ENCODE assay signal across 12 cellular contexts in genomic region chr19:10294368-10294697, GRCh38. TPM values are rescaled to one million over a fixed set of nuclear protein-coding genes. Genes with fewer than 3 reads are reported as not detected.
DNase-seq lines count a peak whose midpoint lies in the region; ATAC-seq lines count a peak whose summit lies in the region.
"Had no signal": no experiment of that assay in that cellular context is flagged by ENCODE, and none has a peak within 500 bp of the region (broad histone marks: within the 10 kb centered on the region; RNA-seq: fewer than 3 reads in every experiment).

No MANE protein-coding gene starts in this region.

- intact Hi-C loops in CD4-positive, alpha-beta memory T cell (cut with micrococcal nuclease): no loop called here
- intact Hi-C loops in activated T-helper 1 cell treated with anti-CD3 and anti-CD28 coated beads, Interleukin-12 subunit alpha, Interleukin-12 subunit beta, Interleukin-2, Interleukin-4 antibody, amounts not matched to agents 30 ng/mL and 10 ng/mL and 1 ng/mL, durations not matched to agents 14 hours and 24 hours and 36 hours (cut with micrococcal nuclease): no loop called here
- intact Hi-C loops in aorta (cut with DNase I): no loop called here

- H3K27me3 ChIP-seq in CD4-positive, alpha-beta memory T cell (ENCODE audit: insufficient read depth, low read length): peaks cover 51% of the 10 kb centered on the region
- H3K27me3 ChIP-seq in aorta (ENCODE audit: control insufficient read depth in 1 of 2, insufficient read depth in 2 of 2, low read length in 1 of 2): no peaks in the 10 kb centered on the region

- POLR2A ChIA-PET in CD4-positive, alpha-beta memory T cell (lab: Charles Lee; ENCODE audit: partially characterized antibody): interaction anchor here (9.3 kb wide), 1 partner anchor 24 kb away, joined by 111 read pairs; the partner anchor contains the start of gene ICAM1

- H3K9me3 Mint-ChIP-seq in CD4-positive, alpha-beta memory T cell: peaks cover 0 to 11% (median 0%) of the 10 kb centered on the region in 8 donors
- no peaks in the 10 kb centered on the region for H3K9me3 Mint-ChIP-seq in activated T-helper 1 cell treated with anti-CD3 and anti-CD28 coated beads, Interleukin-12 subunit alpha, Interleukin-12 subunit beta, Interleukin-2, Interleukin-4 antibody, amounts not matched to agents 30 ng/mL and 10 ng/mL and 1 ng/mL, durations not matched to agents 14 hours and 24 hours and 36 hours
- peaks cover 0 to 5% (median 0%) of the 10 kb centered on the region in 7 donors for H3K9me3 Mint-ChIP-seq in naive B cell

- no peak overlapping the region for H3K27ac ChIP-seq in CD4-positive, alpha-beta memory T cell (ENCODE audit: low read depth, low read length)
- no peak overlapping the region for H3K27ac ChIP-seq in aorta (ENCODE audit: low read depth in 1 of 2, low read length in 2 of 2)
- H3K27ac ChIP-seq: cardiac muscle cell, Peyer's patch had no signal

- peaks cover 32 to 37% of the 10 kb centered on the region in 2 donors for H3K27me3 Mint-ChIP-seq in CD4-positive, alpha-beta memory T cell
- H3K27me3 Mint-ChIP-seq in activated T-helper 1 cell treated with anti-CD3 and anti-CD28 coated beads, Interleukin-12 subunit alpha, Interleukin-12 subunit beta, Interleukin-2, Interleukin-4 antibody, amounts not matched to agents 30 ng/mL and 10 ng/mL and 1 ng/mL, durations not matched to agents 14 hours and 24 hours and 36 hours (ENCODE audit: insufficient read depth): peaks cover 54% of the 10 kb centered on the region
- H3K27me3 Mint-ChIP-seq in naive B cell: peaks cover 29 to 68% (median 39%) of the 10 kb centered on the region in 3 donors

- H3K36me3 ChIP-seq in CD4-positive, alpha-beta memory T cell (ENCODE audit: insufficient read depth, low read length): no peaks in the 10 kb centered on the region
- H3K36me3 ChIP-seq in aorta (ENCODE audit: control insufficient read depth in 1 of 2, insufficient read depth in 2 of 2, low read length in 1 of 2): no peaks in the 10 kb centered on the region
- H3K36me3 ChIP-seq: cardiac muscle cell, Peyer's patch had no signal

- H3K27ac Mint-ChIP-seq in CD4-positive, alpha-beta memory T cell: peak overlapping the region in 1 of 7 donors; percentile 68
- no peak overlapping the region for H3K27ac Mint-ChIP-seq in activated T-helper 1 cell treated with anti-CD3 and anti-CD28 coated beads, Interleukin-12 subunit alpha, Interleukin-12 subunit beta, Interleukin-2, Interleukin-4 antibody, amounts not matched to agents 30 ng/mL and 10 ng/mL and 1 ng/mL, durations not matched to agents 14 hours and 24 hours and 36 hours
- peak overlapping the region in 2 of 6 donors; percentile 47 to 81 for H3K27ac Mint-ChIP-seq in naive B cell

- no peak overlapping the region for H3K4me3 ChIP-seq in CD4-positive, alpha-beta memory T cell (ENCODE audit: low read length in 2 of 2)
- no peak overlapping the region for H3K4me3 ChIP-seq in aorta (ENCODE audit: low read length in 2 of 2)
- H3K4me3 ChIP-seq: cardiac muscle cell had no signal

- H3K9me3 ChIP-seq in CD4-positive, alpha-beta memory T cell (ENCODE audit: control insufficient read depth in 1 of 2, low read length in 2 of 2): no peaks in the 10 kb centered on the region
- no peaks in the 10 kb centered on the region for H3K9me3 ChIP-seq in aorta (ENCODE audit: control insufficient read depth, low read length)
- H3K9me3 ChIP-seq: Peyer's patch had no signal

- H3K4me3 Mint-ChIP-seq in CD4-positive, alpha-beta memory T cell: peak overlapping the region in 6 of 8 donors; percentile 10 to 84 (median 44)
- peak overlapping the region; percentile 33 for H3K4me3 Mint-ChIP-seq in activated T-helper 1 cell treated with anti-CD3 and anti-CD28 coated beads, Interleukin-12 subunit alpha, Interleukin-12 subunit beta, Interleukin-2, Interleukin-4 antibody, amounts not matched to agents 30 ng/mL and 10 ng/mL and 1 ng/mL, durations not matched to agents 14 hours and 24 hours and 36 hours
- peak overlapping the region in 6 of 8 donors; percentile 15 to 96 (median 86) for H3K4me3 Mint-ChIP-seq in naive B cell

- no peak for DNase-seq in CD4-positive, alpha-beta memory T cell
- DNase-seq in activated T-helper 1 cell treated with anti-CD3 and anti-CD28 coated beads, Interleukin-12 subunit alpha, Interleukin-12 subunit beta, Interleukin-2, Interleukin-4 antibody, amounts not matched to agents 30 ng/mL and 10 ng/mL and 1 ng/mL, durations not matched to agents 14 hours and 24 hours and 36 hours (ENCODE audit: low spot score): no peak
- DNase-seq in naive B cell (no peak), NCI-H2081 treated with DMSO at 0.1 percent for 48 hours (lab: John Stamatoyannopoulos, UW) (no peak), aorta (no peak)
- DNase-seq: activated T-cell treated with anti-CD3 and anti-CD28 coated beads for 4 hours, MV-4-11, NCI-H446, T-helper 9 cell had no signal

- CTCF ChIA-PET in CD4-positive, alpha-beta memory T cell (lab: Charles Lee; ENCODE audit: partially characterized antibody): no interaction called here

- peaks cover 63% of the 10 kb centered on the region for H3K4me1 ChIP-seq in CD4-positive, alpha-beta memory T cell (ENCODE audit: insufficient read depth, low read length)
- H3K4me1 ChIP-seq in aorta (ENCODE audit: control insufficient read depth in 1 of 2, insufficient read depth in 2 of 2, low read length in 2 of 2): no peaks in the 10 kb centered on the region

- H3K36me3 Mint-ChIP-seq in CD4-positive, alpha-beta memory T cell: no peaks in the 10 kb centered on the region
- no peaks in the 10 kb centered on the region for H3K36me3 Mint-ChIP-seq in activated T-helper 1 cell treated with anti-CD3 and anti-CD28 coated beads, Interleukin-12 subunit alpha, Interleukin-12 subunit beta, Interleukin-2, Interleukin-4 antibody, amounts not matched to agents 30 ng/mL and 10 ng/mL and 1 ng/mL, durations not matched to agents 14 hours and 24 hours and 36 hours (ENCODE audit: low read depth)
- peaks cover 0 to 8% of the 10 kb centered on the region in 2 donors for H3K36me3 Mint-ChIP-seq in naive B cell

- H3K4me1 Mint-ChIP-seq in CD4-positive, alpha-beta memory T cell: peaks cover 28 to 56% (median 43%) of the 10 kb centered on the region in 4 donors
- peaks cover 42% of the 10 kb centered on the region for H3K4me1 Mint-ChIP-seq in activated T-helper 1 cell treated with anti-CD3 and anti-CD28 coated beads, Interleukin-12 subunit alpha, Interleukin-12 subunit beta, Interleukin-2, Interleukin-4 antibody, amounts not matched to agents 30 ng/mL and 10 ng/mL and 1 ng/mL, durations not matched to agents 14 hours and 24 hours and 36 hours (ENCODE audit: low read depth)
- H3K4me1 Mint-ChIP-seq in naive B cell: peaks cover 34 to 52% (median 48%) of the 10 kb centered on the region in 3 donors

- ATAC-seq in naive B cell (ENCODE audit: low read depth in 2 of 2) (no peak), HG03095 (IDR thresholded peaks at IDR 0.05; ENCODE audit: unreplicated experiment) (no peak), aorta (ENCODE audit: low FRiP score) (no peak)

- 21 to 28% methylated on average over 25 of the region's 25 CpGs for WGBS in aorta, 2 donors

RNA-seq across cellular contexts. Expression of gene ICAM5, which starts 4.6 kb away (rescaled TPM):
- total RNA-seq in CD4-positive, alpha-beta memory T cell: under 1 TPM in 1 of 2 experiments, not detected in 1; 0.36 TPM
- polyA plus RNA-seq in CD4-positive, alpha-beta memory T cell: under 1 TPM in 1 of 2 donors, not detected in 1; 0.20 TPM
- 1.9 TPM in 2 replicates for total RNA-seq in activated T-helper 1 cell treated with anti-CD3 and anti-CD28 coated beads, Interleukin-12 subunit alpha, Interleukin-12 subunit beta, Interleukin-2, Interleukin-4 antibody, amounts not matched to agents 30 ng/mL and 10 ng/mL and 1 ng/mL, durations not matched to agents 14 hours and 24 hours and 36 hours
- polyA plus RNA-seq in naive B cell (ENCODE audit: low read depth in 6 of 6): not detected
- total RNA-seq in aorta: 1 to 10 TPM; 1.3 to 2.5 TPM
- under 1 TPM in 1 of 2 donors, not detected in 1; 0.10 TPM for polyA plus RNA-seq in aorta

RNA-seq across cellular contexts. Expression of gene ICAM4, which starts 7.6 kb away (rescaled TPM):
- 1 to 10 TPM in 1 of 2 experiments, under 1 TPM in 1; 0.70 to 1.3 TPM for total RNA-seq in CD4-positive, alpha-beta memory T cell
- 1 to 10 TPM in 1 of 2 donors, not detected in 1; 1.5 TPM for polyA plus RNA-seq in CD4-positive, alpha-beta memory T cell
- 0.59 and 1.0 TPM in 2 replicates for total RNA-seq in activated T-helper 1 cell treated with anti-CD3 and anti-CD28 coated beads, Interleukin-12 subunit alpha, Interleukin-12 subunit beta, Interleukin-2, Interleukin-4 antibody, amounts not matched to agents 30 ng/mL and 10 ng/mL and 1 ng/mL, durations not matched to agents 14 hours and 24 hours and 36 hours
- not detected for polyA plus RNA-seq in naive B cell (ENCODE audit: low read depth in 6 of 6)
- total RNA-seq in aorta: 1 to 10 TPM in 1 of 2 donors, under 1 TPM in 1; 0.93 to 2.8 TPM
- not detected for polyA plus RNA-seq in aorta
- total RNA-seq: Peyer's patch had no signal

RNA-seq across cellular contexts. Expression of gene ZGLP1, which starts 15.3 kb away (rescaled TPM):
- 1 to 10 TPM; 7.1 to 7.7 TPM for total RNA-seq in CD4-positive, alpha-beta memory T cell
- polyA plus RNA-seq in CD4-positive, alpha-beta memory T cell: under 1 TPM in 1 of 2 donors, not detected in 1; 0.32 TPM
- total RNA-seq in activated T-helper 1 cell treated with anti-CD3 and anti-CD28 coated beads, Interleukin-12 subunit alpha, Interleukin-12 subunit beta, Interleukin-2, Interleukin-4 antibody, amounts not matched to agents 30 ng/mL and 10 ng/mL and 1 ng/mL, durations not matched to agents 14 hours and 24 hours and 36 hours: 3.5 and 4.2 TPM in 2 replicates
- polyA plus RNA-seq in naive B cell (ENCODE audit: low read depth in 6 of 6) (under 1 TPM in 2 of 6 donors, not detected in 4; 0.73 to 0.86 TPM), aorta (10 to 100 TPM in 1 of 2 donors, 1 to 10 TPM in 1; 2.1 to 22.4 TPM)
- 1 to 10 TPM; 1.3 to 3.1 TPM for total RNA-seq in aorta

RNA-seq across cellular contexts. Expression of gene FDX2, which starts 21.5 kb away (rescaled TPM):
- 10 to 100 TPM; 10.7 to 11.3 TPM for total RNA-seq in CD4-positive, alpha-beta memory T cell
- 10 to 100 TPM; 10.6 to 13.6 TPM for polyA plus RNA-seq in CD4-positive, alpha-beta memory T cell
- total RNA-seq in activated T-helper 1 cell treated with anti-CD3 and anti-CD28 coated beads, Interleukin-12 subunit alpha, Interleukin-12 subunit beta, Interleukin-2, Interleukin-4 antibody, amounts not matched to agents 30 ng/mL and 10 ng/mL and 1 ng/mL, durations not matched to agents 14 hours and 24 hours and 36 hours: 21.6 and 24.4 TPM in 2 replicates
- polyA plus RNA-seq in naive B cell (ENCODE audit: low read depth in 6 of 6) (10 to 100 TPM; 12.9 to 36.6 (median 15.5) TPM), aorta (10 to 100 TPM; 25.8 to 26.0 TPM)
- total RNA-seq in aorta: 10 to 100 TPM in 1 of 2 donors, 1 to 10 TPM in 1; 7.5 to 17.3 TPM

RNA-seq across cellular contexts. Expression of gene ICAM1, which starts 23.4 kb away (rescaled TPM):
- total RNA-seq in CD4-positive, alpha-beta memory T cell: 1 to 10 TPM; 7.5 to 8.2 TPM
- 1 to 10 TPM; 2.5 to 8.1 TPM for polyA plus RNA-seq in CD4-positive, alpha-beta memory T cell
- total RNA-seq in activated T-helper 1 cell treated with anti-CD3 and anti-CD28 coated beads, Interleukin-12 subunit alpha, Interleukin-12 subunit beta, Interleukin-2, Interleukin-4 antibody, amounts not matched to agents 30 ng/mL and 10 ng/mL and 1 ng/mL, durations not matched to agents 14 hours and 24 hours and 36 hours: 90.8 and 92.2 TPM in 2 replicates
- polyA plus RNA-seq in naive B cell (ENCODE audit: low read depth in 6 of 6) (1 to 10 TPM in 5 of 6 donors, not detected in 1; 2.5 to 4.9 (median 3.8) TPM), aorta (1 to 10 TPM; 4.0 to 6.0 TPM)
- 10 to 100 TPM; 41.2 to 43.6 TPM for total RNA-seq in aorta

Comparison
In these comparisons a context has a peak if more than half of its experiments do, and no peak if none do; other contexts are left out.
1. H3K4me3 Mint-ChIP-seq: peak in every context shown above with its lines; median percentile 86 in naive B cell; 44 in CD4-positive, alpha-beta memory T cell; 33 in activated T-helper 1 cell treated with anti-CD3 and anti-CD28 coated beads, Interleukin-12 subunit alpha, Interleukin-12 subunit beta, Interleukin-2, Interleukin-4 antibody, amounts not matched to agents 30 ng/mL and 10 ng/mL and 1 ng/mL, durations not matched to agents 14 hours and 24 hours and 36 hours.